1 cellular context compared by ENCODE assay signal in genomic region chr7:37642028-37642540, GRCh38.
TF ChIP-seq lines count a peak whose summit lies in the region.

No MANE protein-coding gene starts in this region.

TF ChIP-seq in GM23338, 12 proteins besides CTCF, POLR2A, EP300 and RAD21 (continued from another document):
- TF ChIP-seq ZNF462 (CRISPR knock-in tag; IDR thresholded peaks at IDR 0.05) (no peak), JUNB (IDR thresholded peaks at IDR 0.05; ENCODE audit: unreplicated experiment) (no peak), REST (IDR thresholded peaks at IDR 0.05; ENCODE audit: unreplicated experiment) (no peak), ETS1 (IDR thresholded peaks at IDR 0.05) (no peak), POLR2AphosphoS5 (IDR thresholded peaks at IDR 0.05; ENCODE audit: low read depth) (no peak), ZNF114 (CRISPR knock-in tag; IDR thresholded peaks at IDR 0.05) (no peak), CREB1 (CRISPR knock-in tag; IDR thresholded peaks at IDR 0.05; ENCODE audit: low read depth) (no peak), NANOG (IDR thresholded peaks at IDR 0.05; ENCODE audit: borderline replicate concordance) (no peak), EZH2 (IDR thresholded peaks at IDR 0.05; ENCODE audit: low read depth, unreplicated experiment) (no peak)
TF ChIP-seq in GM23338: peak in this region for 0.
